In genomic region chr1:9150582-9151290, GRCh38 we compare ENCODE assay signal across 20 cellular contexts. TPM values are rescaled to one million over a fixed set of nuclear protein-coding genes. Genes with fewer than 3 reads are reported as not detected.
A peak's percentile ranks its signal among the peaks of the same experiment; 100 is the strongest.
DNase-seq lines count a peak whose midpoint lies in the region; ATAC-seq and TF ChIP-seq lines count a peak whose summit lies in the region.
"Had no signal": no experiment of that assay in that cellular context is flagged by ENCODE, and none has a peak within 500 bp of the region (broad histone marks: within the 10 kb centered on the region; RNA-seq: fewer than 3 reads in every experiment).

No MANE protein-coding gene starts in this region.

- H3K9me3 ChIP-seq in osteoblast (ENCODE audit: low read depth, low read length) (no peaks in the 10 kb centered on the region), aorta (ENCODE audit: control insufficient read depth, low read length) (no peaks in the 10 kb centered on the region)
- H3K9me3 ChIP-seq: colonic mucosa had no signal

- H3K79me2 ChIP-seq in osteoblast (ENCODE audit: insufficient read depth, low read length): peaks cover 64% of the 10 kb centered on the region

- DNase-seq in Right ventricle myocardium inferior (ENCODE audit: missing footprints) (peak; percentile 78), cardiac septum (ENCODE audit: low spot score) (no peak), Right ventricle myocardium superior (peak; percentile 76), osteoblast (ENCODE audit: insufficient read length, low spot score, missing footprints) (peak; percentile 86), aorta (no peak), NCI-H187 (lab: John Stamatoyannopoulos, UW) (no peak)
- DNase-seq in stimulated activated CD4-positive, alpha-beta T cell treated with anti-CD3 and anti-CD28 coated beads, Interleukin-4, amount 100 ng/mL, for 4 hours: no peak
- DNase-seq: 8988T; activated naive CD8-positive, alpha-beta T cell treated with anti-CD3 and anti-CD28 coated beads for 36 hours; Calu3; colonic mucosa; GOT3; NCI-H1694; NCI-H524; stimulated activated naive CD4-positive, alpha-beta T cell treated with Interleukin-2 at 50 U/mL for 16 hours; T-cell had no signal

- 63 to 77% methylated on average over 16 of the region's 16 CpGs for WGBS in aorta, 2 donors

- intact Hi-C loops in Right ventricle myocardium inferior (cut with DNase I): no loop called here
- intact Hi-C loops in cardiac septum (cut with DNase I): loop anchor here (2.0 kb wide), 1 partner anchor 46 kb away; no protein-coding TSS in a partner anchor
- intact Hi-C loops in Right ventricle myocardium superior (cut with DNase I): no loop called here
- intact Hi-C loops in aorta (cut with DNase I): no loop called here

- H3K27me3 ChIP-seq in osteoblast (ENCODE audit: insufficient read depth, low read length) (no peaks in the 10 kb centered on the region), aorta (ENCODE audit: control insufficient read depth in 1 of 2, insufficient read depth in 2 of 2, low read length in 1 of 2) (no peaks in the 10 kb centered on the region)
- H3K27me3 ChIP-seq: colonic mucosa had no signal

- H3K4me3 ChIP-seq in osteoblast (ENCODE audit: insufficient read depth, low read length) (no peak overlapping the region), aorta (ENCODE audit: low read length in 2 of 2) (no peak overlapping the region)
- H3K4me3 ChIP-seq: colonic mucosa had no signal

- H2AFZ ChIP-seq in osteoblast (ENCODE audit: low read length): no peak overlapping the region

- H4K20me1 ChIP-seq in osteoblast (ENCODE audit: insufficient read depth, low read length): peaks cover 36% of the 10 kb centered on the region

- H3K4me2 ChIP-seq in osteoblast (ENCODE audit: insufficient read depth, low read length): no peak overlapping the region
- H3K4me2 ChIP-seq: KMS-11 had no signal

- H3K27ac ChIP-seq in osteoblast (ENCODE audit: low read depth, low read length) (peak overlapping the region; percentile 67), aorta (ENCODE audit: low read depth in 1 of 2, low read length in 2 of 2) (peak overlapping the region in 1 of 2 donors; percentile 38)
- H3K27ac ChIP-seq: colonic mucosa, KMS-11 had no signal

- ATAC-seq in Right ventricle myocardium inferior (peak; percentile 82), Right ventricle myocardium superior (ENCODE audit: poor library complexity) (peak; percentile 78), aorta (ENCODE audit: low FRiP score) (peak; percentile 27), GM19467 (IDR thresholded peaks at IDR 0.05; ENCODE audit: unreplicated experiment) (no peak)
- ATAC-seq: activated CD4-positive, CD25-positive, alpha-beta regulatory T cell treated with anti-CD3 and anti-CD28 coated beads, Interleukin-2, amount 50 U/mL, for 24 hours; Panc1; T-cell had no signal

- H3K36me3 ChIP-seq in osteoblast (ENCODE audit: insufficient read depth, low read length) (peaks cover 59% of the 10 kb centered on the region), aorta (ENCODE audit: control insufficient read depth in 1 of 2, insufficient read depth in 2 of 2, low read length in 1 of 2) (no peaks in the 10 kb centered on the region)
- H3K36me3 ChIP-seq: colonic mucosa had no signal

- TF ChIP-seq CTCF in osteoblast (IDR thresholded peaks at IDR 0.05; ENCODE audit: extremely low read depth, low read depth, low read length): no peak

- peaks cover 25% of the 10 kb centered on the region for H3K4me1 ChIP-seq in osteoblast (ENCODE audit: insufficient read depth, low read length)
- no peaks in the 10 kb centered on the region for H3K4me1 ChIP-seq in aorta (ENCODE audit: control insufficient read depth in 1 of 2, insufficient read depth in 2 of 2, low read length in 2 of 2)
- H3K4me1 ChIP-seq: colonic mucosa had no signal

RNA-seq across cellular contexts. Expression of gene GPR157, which starts 21.8 kb away (rescaled TPM):
- total RNA-seq in Right ventricle myocardium inferior (49.0 TPM), cardiac septum (23.0 TPM), Right ventricle myocardium superior (49.4 TPM), osteoblast (3.2 and 5.4 TPM in 2 replicates), aorta (1 to 10 TPM; 7.1 to 7.9 TPM)
- 1 to 10 TPM; 1.1 to 2.4 TPM for polyA plus RNA-seq in aorta

Comparison
In these comparisons a context has a peak if more than half of its experiments do, and no peak if none do; other contexts are left out.
1. DNase-seq: peak in Right ventricle myocardium inferior (single experiment), Right ventricle myocardium superior (single experiment) and osteoblast (single experiment); none in cardiac septum (single experiment), aorta (0 of 2), stimulated activated CD4-positive, alpha-beta T cell treated with anti-CD3 and anti-CD28 coated beads, Interleukin-4, amount 100 ng/mL, for 4 hours (0 of 2) and NCI-H187 (0 of 2).